8 cellular contexts compared by ENCODE assay signal in the genomic region with DNA sequence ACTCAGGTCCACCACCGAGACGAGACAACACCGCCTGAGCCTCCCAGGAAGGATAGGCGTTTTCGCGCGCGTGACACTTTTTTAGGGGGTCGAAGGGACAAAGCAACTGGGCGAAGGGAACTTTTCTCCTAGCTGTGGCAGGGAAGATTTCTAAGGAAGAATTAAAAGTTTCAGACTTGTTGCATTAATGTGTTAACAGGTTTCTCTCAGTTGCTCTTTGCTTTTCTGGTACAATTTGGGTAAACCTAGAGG. TPM values are rescaled to one million over a fixed set of nuclear protein-coding genes. Genes with fewer than 3 reads are reported as not detected.
DNase-seq lines count a peak whose midpoint lies in the region; ATAC-seq and TF ChIP-seq lines count a peak whose summit lies in the region.

No MANE protein-coding gene starts in this region.

- H3K27ac ChIP-seq in right lobe of liver: peak overlapping the region; percentile 96 to 99 (median 98)
- H3K27ac ChIP-seq in thyroid gland: peak overlapping the region; percentile 99

- peak overlapping the region; percentile 94 for H3K4me3 Mint-ChIP-seq in activated CD4-positive, alpha-beta T cell treated with anti-CD3 and anti-CD28 coated beads, Interleukin-2, amount 10 ng/mL, durations not matched to agents 7 days and 5 days

- H3K4me1 Mint-ChIP-seq in activated CD4-positive, alpha-beta T cell treated with anti-CD3 and anti-CD28 coated beads, Interleukin-2, amount 10 ng/mL, durations not matched to agents 7 days and 5 days: peaks cover 57% of the 10 kb centered on the region

- no peak for TF ChIP-seq POLR2A in right lobe of liver (IDR thresholded peaks at IDR 0.05)
- no peak for TF ChIP-seq POLR2A in thyroid gland (IDR thresholded peaks at IDR 0.05)

- H3K27me3 Mint-ChIP-seq in activated CD4-positive, alpha-beta T cell treated with anti-CD3 and anti-CD28 coated beads, Interleukin-2, amount 10 ng/mL, durations not matched to agents 7 days and 5 days: no peaks in the 10 kb centered on the region

- intact Hi-C loops in right lobe of liver (cut with DNase I) (no loop called here), thyroid gland (cut with DNase I) (loop anchor here (5.0 kb wide), 1 partner anchor 100 kb away; no protein-coding TSS in a partner anchor)

- peak overlapping the region; percentile 91 for H3K27ac Mint-ChIP-seq in activated CD4-positive, alpha-beta T cell treated with anti-CD3 and anti-CD28 coated beads, Interleukin-2, amount 10 ng/mL, durations not matched to agents 7 days and 5 days

- POLR2A ChIA-PET in activated CD4-positive, alpha-beta T cell treated with anti-CD3 and anti-CD28 coated beads, Interleukin-2, amount 10 ng/mL, durations not matched to agents 7 days and 5 days (lab: Charles Lee): no interaction called here

- TF ChIP-seq CTCF in astrocyte of the cerebellum (IDR thresholded peaks at IDR 0.05; ENCODE audit: low read depth, low read length, missing control alignments): no peak
- TF ChIP-seq CTCF in right lobe of liver (IDR thresholded peaks at IDR 0.05): no peak
- TF ChIP-seq CTCF in thyroid gland (IDR thresholded peaks at IDR 0.05): no peak

- H3K4me1 ChIP-seq in right lobe of liver: peaks cover 0 to 48% (median 2%) of the 10 kb centered on the region in 4 donors
- peaks cover 32 to 37% of the 10 kb centered on the region in 2 donors for H3K4me1 ChIP-seq in thyroid gland

- H3K9me3 ChIP-seq in right lobe of liver (no peaks in the 10 kb centered on the region), thyroid gland (no peaks in the 10 kb centered on the region)

- in situ Hi-C loops in astrocyte of the cerebellum (cut with HindIII; ENCODE audit: low sequenced_read_pairs): no loop called here

- H3K9me3 Mint-ChIP-seq in activated CD4-positive, alpha-beta T cell treated with anti-CD3 and anti-CD28 coated beads, Interleukin-2, amount 10 ng/mL, durations not matched to agents 7 days and 5 days: no peaks in the 10 kb centered on the region

- H3K4me3 ChIP-seq in astrocyte of the cerebellum (ENCODE audit: low read depth, low read length) (peak overlapping the region; percentile 90), right lobe of liver (peak overlapping the region; percentile 76 to 92 (median 77)), thyroid gland (replicated peaks in 1 of 3) (peak overlapping the region; percentile 33 to 94 (median 72))

- 0% methylated on average over 3 of the region's 10 CpGs for WGBS in right lobe of liver (ENCODE audit: insufficient coverage, low coverage, low lambda C conversion rate, missing lambda C conversion rate)
- WGBS in thyroid gland, 2 donors: 1 to 2% methylated on average over 10 of the region's 10 CpGs

- H3K27me3 ChIP-seq in right lobe of liver (no peaks in the 10 kb centered on the region), thyroid gland (no peaks in the 10 kb centered on the region)

- no peak for ATAC-seq in right lobe of liver
- ATAC-seq in HG03520 (IDR thresholded peaks at IDR 0.05; ENCODE audit: unreplicated experiment): no peak

- CTCF ChIA-PET in activated CD4-positive, alpha-beta T cell treated with anti-CD3 and anti-CD28 coated beads, Interleukin-2, amount 10 ng/mL, durations not matched to agents 7 days and 5 days (lab: Charles Lee): interaction anchor here (0.6 kb wide), 1 partner anchor 11 kb away, joined by 3 read pairs; no protein-coding TSS in a partner anchor

- DNase-seq in activated CD4-positive, alpha-beta T cell treated with anti-CD3 and anti-CD28 coated beads, Interleukin-2, amount 10 ng/mL, durations not matched to agents 7 days and 5 days: no peak
- DNase-seq in activated CD4-positive, alpha-beta T cell treated with anti-CD3 and anti-CD28 coated beads for 1 hour: no peak
- DNase-seq in astrocyte of the cerebellum (ENCODE audit: low read depth): no peak
- DNase-seq in right lobe of liver: no peak
- no peak for DNase-seq in thyroid gland
- DNase-seq in SK-N-DZ (ENCODE audit: low spot score): no peak
- DNase-seq in kidney glomerular epithelial cell (lab: John Stamatoyannopoulos, UW): no peak

- peaks cover 44% of the 10 kb centered on the region for H3K36me3 Mint-ChIP-seq in activated CD4-positive, alpha-beta T cell treated with anti-CD3 and anti-CD28 coated beads, Interleukin-2, amount 10 ng/mL, durations not matched to agents 7 days and 5 days (ENCODE audit: low read depth)

- H3K36me3 ChIP-seq in right lobe of liver (no peaks in the 10 kb centered on the region), thyroid gland (no peaks in the 10 kb centered on the region)

RNA-seq across cellular contexts. Expression of a gene that starts 1.8 kb away (rescaled TPM):
- total RNA-seq in activated CD4-positive, alpha-beta T cell treated with anti-CD3 and anti-CD28 coated beads, Interleukin-2, amount 10 ng/mL, durations not matched to agents 7 days and 5 days: 10 to 100 TPM; 49.0 to 68.6 TPM
- total RNA-seq in right lobe of liver (10 to 100 TPM; 21.2 to 35.2 (median 27.1) TPM), thyroid gland (100 to 1,000 TPM; 131 to 191 (median 141) TPM)
- 17.7 and 22.0 TPM in 2 replicates for polyA plus RNA-seq in SK-N-DZ (2014; cell fraction: cytosol; rRNA removed)
- 30.1 and 33.8 TPM in 2 replicates for polyA plus RNA-seq in SK-N-DZ (2014; cell fraction: nucleus; rRNA removed)
